Comparison of ENCODE assay signal across 19 cellular contexts in the genomic region with DNA sequence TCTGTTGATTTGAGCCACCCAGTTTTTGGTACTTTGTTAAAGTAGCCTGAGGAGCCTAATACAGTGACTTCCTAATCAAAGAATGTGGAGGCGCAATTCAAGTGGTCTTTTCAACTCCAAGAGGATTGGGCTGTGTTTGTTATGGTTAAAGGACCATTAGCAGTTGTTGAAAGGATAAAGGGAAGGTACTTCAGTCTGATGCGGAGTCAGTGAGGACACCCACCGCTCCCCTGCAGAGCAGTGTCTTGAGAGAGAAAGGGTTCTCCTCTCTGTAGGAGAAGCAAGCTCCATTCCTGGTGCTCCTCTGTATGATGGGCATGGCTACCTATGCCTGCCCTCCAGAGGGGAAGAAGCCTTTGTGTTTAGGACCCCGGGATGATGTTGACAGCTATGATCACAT.
DNase-seq lines count a peak whose midpoint lies in the region; ATAC-seq, FAIRE-seq and TF ChIP-seq lines count a peak whose summit lies in the region.
"Had no signal": no experiment of that assay in that cellular context is flagged by ENCODE, and none has a peak within 500 bp of the region (broad histone marks: within the 10 kb centered on the region; RNA-seq: fewer than 3 reads in every experiment).

No MANE protein-coding gene starts in this region.

- no peak overlapping the region for H2BK15ac ChIP-seq in H1 (ENCODE audit: low read length)

- ATAC-seq in HG03097 (IDR thresholded peaks at IDR 0.05; ENCODE audit: low FRiP score, unreplicated experiment) (no peak), GM19351 (IDR thresholded peaks at IDR 0.05; ENCODE audit: unreplicated experiment) (no peak)
- ATAC-seq: GM12878 had no signal

- H3K36me3 ChIP-seq in H1 (ENCODE audit: control insufficient read depth in 2 of 4, insufficient read depth in 4 of 4, low read length in 3 of 4) (no peaks in the 10 kb centered on the region), iPS DF 6.9 (ENCODE audit: control insufficient read depth, insufficient read depth, low read length) (no peaks in the 10 kb centered on the region), PC-9 (ENCODE audit: low read depth) (no peaks in the 10 kb centered on the region)
- H3K36me3 ChIP-seq: BLaER1 treated with 17β-estradiol and CSF1 and Interleukin-3, amounts not matched to agents 10 nM and 100 nM had no signal

- H3K9me3 ChIP-seq in H1 (ENCODE audit: insufficient read depth in 2 of 2, low read depth in 1 of 2, low read length in 1 of 2) (no peaks in the 10 kb centered on the region; a peak in 1 of 4 replicates), iPS DF 6.9 (ENCODE audit: control insufficient read depth, insufficient read depth, low read length) (no peaks in the 10 kb centered on the region), PC-9 (ENCODE audit: insufficient read depth, low read depth) (no peaks in the 10 kb centered on the region)

- no peak overlapping the region for H3K9ac ChIP-seq in H1 (replicated peaks in 1 of 4; ENCODE audit: extremely low read depth in 1 of 4, low read depth in 3 of 4, low read length in 3 of 4)
- H3K9ac ChIP-seq: BLaER1 treated with 17β-estradiol and CSF1 and Interleukin-3, amounts not matched to agents 10 nM and 100 nM had no signal

- H3K4me3 ChIP-seq in H1 (ENCODE audit: extremely low read depth in 1 of 4, insufficient read depth in 2 of 4, low read depth in 3 of 4, low read length in 4 of 4) (no peak overlapping the region), iPS DF 6.9 (ENCODE audit: low read length) (no peak overlapping the region), PC-9 (no peak overlapping the region)
- H3K4me3 ChIP-seq: BLaER1 treated with 17β-estradiol and CSF1 and Interleukin-3, amounts not matched to agents 10 nM and 100 nM; GM12878 had no signal

- TF ChIP-seq RAD21 in H1 (IDR thresholded peaks at IDR 0.05 in 1 of 2, conservative IDR thresholded peaks at IDR 0.05 in 1 of 2; ENCODE audit: low read depth in 2 of 2, low read length in 2 of 2) = no peak

- H3K23me2 ChIP-seq in H1 (ENCODE audit: low read depth, low read length) = no peaks in the 10 kb centered on the region

- intact Hi-C loops in PC-9 (cut with micrococcal nuclease; ENCODE audit: unreplicated experiment) = no loop called here

- TF ChIP-seq CTCF in H1 (IDR thresholded peaks at IDR 0.05; ENCODE audit: control extremely low read depth in 1 of 3, insufficient read depth in 1 of 3, low read depth in 1 of 3, low read length in 3 of 3) (no peak), PC-9 (conservative IDR thresholded peaks at IDR 0.05) (no peak)

- H3K79me2 ChIP-seq in H1 (ENCODE audit: control insufficient read depth in 1 of 2, insufficient read depth in 2 of 2, low read length in 2 of 2) (no peaks in the 10 kb centered on the region), PC-9 (ENCODE audit: low read depth) (no peaks in the 10 kb centered on the region)

- 0 out of 3 replicates have a peak, but pooled peaks of 1 of the 2 experiments have one; percentile 25 for TF ChIP-seq EP300 in H1 (IDR thresholded peaks at IDR 0.05; ENCODE audit: borderline replicate concordance in 1 of 2, low read depth in 2 of 2, low read length in 2 of 2)

- no peak overlapping the region for H2AK5ac ChIP-seq in H1 (ENCODE audit: low read depth, low read length)

- POLR2A ChIA-PET in H1 (lab: Charles Lee; ENCODE audit: partially characterized antibody) (no interaction called here), PC-9 (lab: Charles Lee; ENCODE audit: unreplicated experiment) (no interaction called here)

- peak; percentile 3 to 52 for DNase-seq in NCI-H524 (lab: John Stamatoyannopoulos, UW)
- DNase-seq in NCI-H524 treated with DMSO at 0.1 percent for 48 hours (lab: John Stamatoyannopoulos, UW) = no peak
- DNase-seq in H1 (ENCODE audit: low read depth in 1 of 2, low spot score in 2 of 2) = peak in 1 of 2 experiments; percentile 57
- DNase-seq in iPS DF 6.9 (ENCODE audit: low read depth, low spot score) = peak; percentile 43
- no peak for DNase-seq in AG08395 (ENCODE audit: low spot score)
- DNase-seq in PC-9 = no peak
- DNase-seq: 8988T; CD4-positive, CD25-positive, alpha-beta regulatory T cell; DMS53; GOT3; HCEC 1CT; HFFc6; IMR-90 had no signal

- H3K27me3 ChIP-seq in H1 (replicated peaks in 1 of 4; ENCODE audit: control insufficient read depth in 3 of 4, extremely low read depth in 1 of 4, insufficient read depth in 3 of 4, low read length in 3 of 4) (no peaks in the 10 kb centered on the region; a peak in 1 of 7 replicates), iPS DF 6.9 (ENCODE audit: control insufficient read depth, insufficient read depth, low read length) (no peaks in the 10 kb centered on the region), PC-9 (ENCODE audit: insufficient read depth, low read depth) (peaks cover 28% of the 10 kb centered on the region)
- H3K27me3 ChIP-seq: BLaER1 treated with 17β-estradiol and CSF1 and Interleukin-3, amounts not matched to agents 10 nM and 100 nM had no signal

- no peak for TF ChIP-seq POLR2A in H1 (IDR thresholded peaks at IDR 0.05; ENCODE audit: control extremely low read depth in 1 of 2, low read depth in 2 of 2, low read length in 2 of 2)

- H4K20me1 ChIP-seq in H1 (replicated peaks in 1 of 2; ENCODE audit: control insufficient read depth in 1 of 2, insufficient read depth in 2 of 2, low read length in 2 of 2) = no peaks in the 10 kb centered on the region
- H4K20me1 ChIP-seq in PC-9 (ENCODE audit: insufficient read depth) = no peaks in the 10 kb centered on the region
- H4K20me1 ChIP-seq: BLaER1 treated with 17β-estradiol and CSF1 and Interleukin-3, amounts not matched to agents 10 nM and 100 nM had no signal

- no peak overlapping the region for H3K4ac ChIP-seq in H1 (replicated peaks; ENCODE audit: insufficient read length, low read depth, low read length)

- no peak overlapping the region for H2BK12ac ChIP-seq in H1 (ENCODE audit: low read depth, low read length)

- H4K5ac ChIP-seq in H1 (ENCODE audit: insufficient read length, low read depth, low read length) = no peak overlapping the region

- H3K14ac ChIP-seq in H1 (ENCODE audit: insufficient read length) = no peak overlapping the region

- no peak overlapping the region for H3K18ac ChIP-seq in H1 (ENCODE audit: extremely low read depth, low read length)

- H2AFZ ChIP-seq in H1 (ENCODE audit: low read length) = no peak overlapping the region
- no peak overlapping the region for H2AFZ ChIP-seq in PC-9

- H3K27ac ChIP-seq in H1 (ENCODE audit: low read depth, low read length) = no peak overlapping the region
- no peak overlapping the region for H3K27ac ChIP-seq in iPS DF 6.9 (ENCODE audit: low read length)
- H3K27ac ChIP-seq in PC-9 = no peak overlapping the region
- H3K27ac ChIP-seq: BLaER1 treated with 17β-estradiol and CSF1 and Interleukin-3, amounts not matched to agents 10 nM and 100 nM; HL-60 had no signal

- no peaks in the 10 kb centered on the region for H3K9me2 ChIP-seq in PC-9 (ENCODE audit: insufficient read depth)

- H3K4me1 ChIP-seq in H1 (replicated peaks in 1 of 4; ENCODE audit: control insufficient read depth in 3 of 4, insufficient read depth in 4 of 4, low read length in 3 of 4) (peaks cover 0 to 4% (median 3%) of the 10 kb centered on the region in 4 experiments; a peak in 3 of 7 replicates), iPS DF 6.9 (ENCODE audit: control insufficient read depth, insufficient read depth, low read length) (no peaks in the 10 kb centered on the region; the same call in 1 of the 2 replicates), PC-9 (replicated peaks; ENCODE audit: insufficient read depth) (no peaks in the 10 kb centered on the region)

- no peak overlapping the region for H4K8ac ChIP-seq in H1 (ENCODE audit: extremely low read depth, insufficient read depth, low read length)

- H2BK5ac ChIP-seq in H1 (ENCODE audit: low read depth, low read length) = no peak overlapping the region

- FAIRE-seq in H1 (lab: Jason Lieb, UNC) = peak; percentile 81
- FAIRE-seq: GM12878, GM18507 had no signal

- no peak overlapping the region for H2BK120ac ChIP-seq in H1 (replicated peaks; ENCODE audit: low read depth, low read length)

- no peak overlapping the region for H2BK20ac ChIP-seq in H1 (ENCODE audit: low read length)

- H4K91ac ChIP-seq in H1 (replicated peaks; ENCODE audit: insufficient read length, low read length) = no peak overlapping the region

- no peak overlapping the region for H3K56ac ChIP-seq in H1 (replicated peaks; ENCODE audit: insufficient read length, low read depth, low read length)

- no peaks in the 10 kb centered on the region for H3K79me1 ChIP-seq in H1 (ENCODE audit: low read depth, low read length)

- CTCF ChIA-PET in H1 (lab: Charles Lee; ENCODE audit: partially characterized antibody) (interaction anchor here (0.9 kb wide), 1 partner anchor 257 kb away, joined by 6 read pairs; no protein-coding TSS in a partner anchor), PC-9 (lab: Charles Lee) (no interaction called here)

- WGBS in H1 (ENCODE audit: extremely low coverage in 1 of 2, insufficient coverage in 1 of 2, insufficient read length in 1 of 2, insufficient replicate concordance in 2 of 2, low coverage in 1 of 2, low lambda C conversion rate in 2 of 2, missing lambda C conversion rate in 1 of 2), 2 experiments = 73% methylated on average over 4 of the region's 4 CpGs; no CpG with 5 or more reads in 1 of the 2 experiments
- WGBS in iPS DF 6.9 (ENCODE audit: insufficient coverage, insufficient read length) = no CpG with 5 or more reads among the region's 4 CpGs

- no peak overlapping the region for H3K23ac ChIP-seq in H1 (ENCODE audit: insufficient read length)

- H3F3A ChIP-seq in PC-9 (ENCODE audit: insufficient read depth, low read depth) = no peaks in the 10 kb centered on the region

- BruUV-seq in PC-9 (replicated peaks; lab: Mats Ljungman, UMichigan) = no TSS peak

- H3K4me2 ChIP-seq in H1 (ENCODE audit: insufficient read depth in 1 of 2, low read depth in 2 of 2, low read length in 2 of 2) = 0 out of 4 replicates have a peak overlapping the region, but pooled peaks of 1 of the 2 experiments have one; percentile 7
- H3K4me2 ChIP-seq in PC-9 = no peak overlapping the region
- H3K4me2 ChIP-seq: BLaER1 treated with 17β-estradiol and CSF1 and Interleukin-3, amounts not matched to agents 10 nM and 100 nM had no signal

TF ChIP-seq in H1, 55 proteins besides CTCF, POLR2A, EP300 and RAD21 (continues in another document):
- TF ChIP-seq TBP (IDR thresholded peaks at IDR 0.05; ENCODE audit: low read depth, low read length) = no peak
- TF ChIP-seq JUN (IDR thresholded peaks at IDR 0.05; ENCODE audit: low read depth, low read length) = no peak
- TF ChIP-seq CHD2 (IDR thresholded peaks at IDR 0.05; ENCODE audit: low read length) = no peak
- TF ChIP-seq SP1 (IDR thresholded peaks at IDR 0.05; ENCODE audit: low read depth, low read length) = no peak
- TF ChIP-seq NANOG (IDR thresholded peaks at IDR 0.05; ENCODE audit: insufficient read depth, low read depth, low read length, poor library complexity, severe bottlenecking) = peak; percentile 93
- TF ChIP-seq CBX5 (IDR thresholded peaks at IDR 0.05; ENCODE audit: low read depth, low read length) = no peak
- TF ChIP-seq ATF3 (IDR thresholded peaks at IDR 0.05; ENCODE audit: insufficient read depth, low read depth, low read length) = no peak
- no peak for TF ChIP-seq SIX5 (IDR thresholded peaks at IDR 0.05; ENCODE audit: low read depth, low read length)

Comparison
In these comparisons a context has a peak if more than half of its experiments do, and no peak if none do; other contexts are left out.
1. DNase-seq: peak in NCI-H524 (2 of 2) and iPS DF 6.9 (single experiment); none in NCI-H524 treated with DMSO at 0.1 percent for 48 hours (single experiment), AG08395 (single experiment) and PC-9 (0 of 2).